In genomic region chr1:183697814-183698590, GRCh38 we compare ENCODE assay signal across 14 cellular contexts. TPM values are rescaled to one million over a fixed set of nuclear protein-coding genes. Genes with fewer than 3 reads are reported as not detected.
A peak's percentile ranks its signal among the peaks of the same experiment; 100 is the strongest.
DNase-seq lines count a peak whose midpoint lies in the region; ATAC-seq and TF ChIP-seq lines count a peak whose summit lies in the region.
"Had no signal": no experiment of that assay in that cellular context is flagged by ENCODE, and none has a peak within 500 bp of the region (broad histone marks: within the 10 kb centered on the region; RNA-seq: fewer than 3 reads in every experiment).

No MANE protein-coding gene starts in this region.

- peak in 3 of 4 donors; percentile 55 to 62 (median 59) for ATAC-seq in right lobe of liver

- no peak for TF ChIP-seq POLR2A in right lobe of liver (IDR thresholded peaks at IDR 0.05)
- TF ChIP-seq POLR2A in prostate gland (IDR thresholded peaks at IDR 0.05) = no peak

- H3K4me3 Mint-ChIP-seq in Calu3 (ENCODE audit: low read depth, unreplicated experiment) (no peak overlapping the region), chondrocyte (ENCODE audit: unreplicated experiment) (no peak overlapping the region)
- H3K4me3 Mint-ChIP-seq: IgD-negative memory B cell had no signal

- H3K4me1 ChIP-seq in right lobe of liver = peaks cover 0 to 17% (median 2%) of the 10 kb centered on the region in 4 donors
- H3K4me1 ChIP-seq in prostate gland (replicated peaks) = no peaks in the 10 kb centered on the region
- H3K4me1 ChIP-seq: HAP-1 had no signal

- H3K27ac ChIP-seq in right lobe of liver = peak overlapping the region in 1 of 3 donors; percentile 36
- no peak overlapping the region for H3K27ac ChIP-seq in prostate gland

- CTCF ChIA-PET in Calu3 (lab: Charles Lee) = interaction anchor here (2.2 kb wide), 1 partner anchor 13 kb away, joined by 19 read pairs; no protein-coding TSS in a partner anchor

- peak; percentile 4 for DNase-seq in ACHN
- DNase-seq in Calu3 = peak; percentile 13
- no peak for DNase-seq in chondrocyte (ENCODE audit: low spot score)
- no peak for DNase-seq in right lobe of liver
- DNase-seq in T-helper 2 cell = no peak
- no peak for DNase-seq in T1000 (lab: John Stamatoyannopoulos, UW)
- DNase-seq in prostate gland (ENCODE audit: low spot score) = no peak
- DNase-seq: DMS153, NCI-H1436, NCI-H2029 treated with DMSO at 0.1 percent for 48 hours, NCI-H524, SHP77 had no signal

- in situ Hi-C loops in ACHN (cut with HindIII; ENCODE audit: low pct_ligation_motif_present, low pct_unique_long_range_greater_than_20kb, low sequenced_read_pairs) = no loop called here

- H3K36me3 ChIP-seq in right lobe of liver (no peaks in the 10 kb centered on the region), prostate gland (no peaks in the 10 kb centered on the region)
- H3K36me3 ChIP-seq: HAP-1 had no signal

- H3K4me1 Mint-ChIP-seq in Calu3 (ENCODE audit: low read depth, unreplicated experiment) (peaks cover 54% of the 10 kb centered on the region), chondrocyte (ENCODE audit: low read depth) (peaks cover 20% of the 10 kb centered on the region)

- BruUV-seq in Calu3 (replicated peaks; lab: Mats Ljungman, UMichigan) = no TSS peak

- H3K4me3 ChIP-seq in right lobe of liver (no peak overlapping the region), prostate gland (no peak overlapping the region)
- H3K4me3 ChIP-seq: HAP-1 had no signal

- H3K36me3 Mint-ChIP-seq in Calu3 (ENCODE audit: insufficient read depth, unreplicated experiment) (peaks cover 8% of the 10 kb centered on the region), chondrocyte (ENCODE audit: low read depth) (peaks cover 2% of the 10 kb centered on the region)
- H3K36me3 Mint-ChIP-seq: IgD-negative memory B cell had no signal

- no peak for TF ChIP-seq CTCF in Calu3 (IDR thresholded peaks at IDR 0.05; ENCODE audit: unreplicated experiment)
- TF ChIP-seq CTCF in chondrocyte (IDR thresholded peaks at IDR 0.05) = no peak
- TF ChIP-seq CTCF in right lobe of liver (IDR thresholded peaks at IDR 0.05) = no peak
- no peak for TF ChIP-seq CTCF in prostate gland (IDR thresholded peaks at IDR 0.05)

- intact Hi-C loops in Calu3 (cut with micrococcal nuclease; ENCODE audit: unreplicated experiment) (loop anchor here (2.0 to 10.0 kb wide), 3 partner anchors 107 to 294 kb away; partner anchors contain the start of gene RGL1), right lobe of liver (cut with DNase I) (no loop called here), prostate gland (cut with DNase I) (no loop called here)

- H3K27me3 Mint-ChIP-seq in Calu3 (ENCODE audit: unreplicated experiment) (no peaks in the 10 kb centered on the region), chondrocyte (ENCODE audit: low read depth) (no peaks in the 10 kb centered on the region)
- H3K27me3 Mint-ChIP-seq: IgD-negative memory B cell had no signal

- 49% methylated on average over 3 of the region's 3 CpGs for WGBS in right lobe of liver (ENCODE audit: insufficient coverage, low coverage, low lambda C conversion rate, missing lambda C conversion rate)
- WGBS in prostate gland = 90% methylated on average over 3 of the region's 3 CpGs

- H3K27me3 ChIP-seq in right lobe of liver (no peaks in the 10 kb centered on the region), prostate gland (replicated peaks; ENCODE audit: insufficient read depth) (no peaks in the 10 kb centered on the region)

- peak overlapping the region; percentile 97 for H3K27ac Mint-ChIP-seq in Calu3 (ENCODE audit: unreplicated experiment)
- H3K27ac Mint-ChIP-seq in chondrocyte (ENCODE audit: unreplicated experiment) = peak overlapping the region; percentile 30
- H3K27ac Mint-ChIP-seq: IgD-negative memory B cell had no signal

- H3K9me3 Mint-ChIP-seq in Calu3 (ENCODE audit: low read depth, unreplicated experiment) (no peaks in the 10 kb centered on the region), chondrocyte (ENCODE audit: low read depth) (no peaks in the 10 kb centered on the region)

- H3K9me3 ChIP-seq in right lobe of liver (no peaks in the 10 kb centered on the region), prostate gland (no peaks in the 10 kb centered on the region)
- H3K9me3 ChIP-seq: HAP-1 had no signal

RNA-seq across cellular contexts. Expression of gene APOBEC4, which starts 44.9 kb away (rescaled TPM):
- total RNA-seq in Calu3 (2022) (not detected in 2 replicates), chondrocyte (not detected in 3 replicates), right lobe of liver (not detected), prostate gland (under 1 TPM in 1 of 2 donors, not detected in 1; 0.34 TPM)

Comparison
In these comparisons a context has a peak if more than half of its experiments do, and no peak if none do; other contexts are left out.
1. DNase-seq: peak in ACHN (single experiment) and Calu3 (single experiment); none in chondrocyte (single experiment), right lobe of liver (0 of 3), T-helper 2 cell (0 of 5), T1000 (single experiment) and prostate gland (single experiment).